Comparison of ENCODE assay signal across 22 cellular contexts in the genomic region with DNA sequence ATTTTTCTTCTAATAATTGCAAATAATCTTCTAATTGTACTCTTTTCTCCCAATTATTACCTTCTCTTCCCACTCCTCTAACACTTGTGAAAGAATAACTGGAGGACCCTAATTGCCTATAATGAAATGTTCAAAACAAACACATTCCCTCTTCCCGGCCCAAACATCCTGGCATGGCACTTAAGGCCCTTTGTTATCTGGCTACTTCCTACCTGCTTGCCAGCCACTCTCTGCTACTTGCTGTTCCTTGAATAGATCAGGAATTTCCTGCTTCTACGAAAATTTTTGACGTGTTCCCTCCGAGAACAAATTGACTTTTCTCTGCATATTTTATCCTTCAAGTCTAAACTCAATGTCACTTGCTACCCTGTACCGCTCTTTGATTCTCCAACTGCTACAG. TPM values are rescaled to one million over a fixed set of nuclear protein-coding genes. Genes with fewer than 3 reads are reported as not detected.
"Had no signal": no experiment of that assay in that cellular context is flagged by ENCODE, and none has a peak within 500 bp of the region (broad histone marks: within the 10 kb centered on the region; RNA-seq: fewer than 3 reads in every experiment).

No MANE protein-coding gene starts in this region.

- H3K4me3 ChIP-seq: psoas muscle, right lobe of liver, spleen, stomach had no signal

- H3K36me3 ChIP-seq: neutrophil, right lobe of liver, stomach had no signal

- H3K27ac ChIP-seq: foreskin keratinocyte, neutrophil, psoas muscle, right lobe of liver, spleen, stomach had no signal

- H3K9me3 ChIP-seq: psoas muscle, right lobe of liver had no signal

- DNase-seq: erythroblast; foreskin keratinocyte; kidney; left cardiac atrium; mesendoderm; naive thymus-derived CD4-positive, alpha-beta T cell; nephron progenitor cell; psoas muscle; retina; right lobe of liver; spleen; stimulated activated CD4-positive, alpha-beta T cell treated with anti-CD3 and anti-CD28 coated beads, Interleukin-15, amount 100 ng/mL, for 24 hours; stimulated activated CD4-positive, alpha-beta T cell treated with anti-CD3 and anti-CD28 coated beads, Interleukin-1b, Interleukin-23, amount 100 ng/mL, for 48 hours; stimulated activated CD4-positive, alpha-beta T cell treated with anti-CD3 and anti-CD28 coated beads, Interleukin-4, amount 100 ng/mL, for 24 hours; stomach; substantia nigra; trophoblast cell had no signal

- H3K27me3 ChIP-seq: foreskin keratinocyte, neutrophil, right lobe of liver, spleen, stomach had no signal

- H3K4me1 ChIP-seq: foreskin keratinocyte, psoas muscle, right lobe of liver, spleen, stomach had no signal

RNA-seq across cellular contexts. Expression of a gene that starts 56.1 kb away (rescaled TPM):
- polyA plus RNA-seq: endothelial cell of umbilical vein; foreskin keratinocyte; liver; naive thymus-derived CD4-positive, alpha-beta T cell; psoas muscle; spleen; stomach; thymus; urinary bladder had no signal
